14 cellular contexts compared by ENCODE assay signal in the genomic region with DNA sequence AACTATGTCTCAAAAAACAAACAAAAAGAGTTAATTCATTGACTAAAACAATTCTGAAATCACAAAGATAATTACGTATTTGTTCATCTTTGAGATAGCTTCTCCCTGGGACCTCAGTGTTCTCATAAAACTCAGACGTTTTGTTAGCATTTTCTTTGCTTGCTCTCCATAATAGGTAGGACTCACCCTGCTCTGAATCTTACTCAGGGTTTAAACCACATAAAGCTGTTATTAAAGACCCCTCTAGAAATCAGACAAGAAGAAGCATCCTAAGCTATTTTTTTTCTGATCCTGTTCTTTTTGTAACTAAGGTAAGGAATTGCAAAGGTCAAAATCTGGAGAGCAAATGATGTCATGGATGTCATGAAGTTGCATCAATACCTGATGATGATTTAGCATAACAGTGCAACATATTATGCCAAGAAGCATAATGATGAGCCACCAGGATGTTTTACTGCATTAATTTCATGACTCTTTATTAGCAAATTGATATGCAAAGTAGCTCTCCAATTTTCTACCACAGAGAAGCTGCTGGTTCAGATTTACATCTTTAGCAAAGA. TPM values are rescaled to one million over a fixed set of nuclear protein-coding genes. Genes with fewer than 3 reads are reported as not detected.
DNase-seq lines count a peak whose midpoint lies in the region; TF ChIP-seq lines count a peak whose summit lies in the region.
"Had no signal": no experiment of that assay in that cellular context is flagged by ENCODE, and none has a peak within 500 bp of the region (broad histone marks: within the 10 kb centered on the region; RNA-seq: fewer than 3 reads in every experiment).

No MANE protein-coding gene starts in this region.

- peak overlapping the region; percentile 47 for H3K4me3 Mint-ChIP-seq in activated naive CD4-positive, alpha-beta T cell treated with anti-CD3 and anti-CD28 coated beads, Interleukin-2, amount 50 U/mL, for 24 hours
- peak overlapping the region; percentile 30 for H3K4me3 Mint-ChIP-seq in activated T-helper 1 cell treated with anti-CD3 and anti-CD28 coated beads, Interleukin-12 subunit alpha, Interleukin-12 subunit beta, Interleukin-2, Interleukin-4 antibody, amounts not matched to agents 30 ng/mL and 10 ng/mL and 1 ng/mL, durations not matched to agents 14 hours and 24 hours and 36 hours
- H3K4me3 Mint-ChIP-seq in immature natural killer cell (peak overlapping the region in 3 of 5 donors; percentile 21 to 35 (median 33)), type B pancreatic cell (peak overlapping the region; percentile 32)

- no peak for DNase-seq in activated naive CD4-positive, alpha-beta T cell (lab: John Stamatoyannopoulos, UW)
- no peak for DNase-seq in activated T-helper 1 cell treated with anti-CD3 and anti-CD28 coated beads, Interleukin-12 subunit alpha, Interleukin-12 subunit beta, Interleukin-2, Interleukin-4 antibody, amounts not matched to agents 30 ng/mL and 10 ng/mL and 1 ng/mL, durations not matched to agents 14 hours and 24 hours and 36 hours (ENCODE audit: low spot score)
- DNase-seq in immature natural killer cell: no peak
- no peak for DNase-seq in type B pancreatic cell (ENCODE audit: extremely low spot score, unreplicated experiment)
- no peak for DNase-seq in effector CD4-positive, alpha-beta T cell
- no peak for DNase-seq in dermis blood vessel endothelial cell
- DNase-seq in NCI-H146 (lab: John Stamatoyannopoulos, UW): no peak
- DNase-seq: activated CD4-positive, alpha-beta memory T cell treated with anti-CD3 and anti-CD28 coated beads for 36 hours; esophagus squamous epithelium; H7; MM.1S; NCI-H446 treated with DMSO at 0.1 percent for 48 hours; SJCRH30 had no signal

- intact Hi-C loops in activated T-helper 1 cell treated with anti-CD3 and anti-CD28 coated beads, Interleukin-12 subunit alpha, Interleukin-12 subunit beta, Interleukin-2, Interleukin-4 antibody, amounts not matched to agents 30 ng/mL and 10 ng/mL and 1 ng/mL, durations not matched to agents 14 hours and 24 hours and 36 hours (cut with micrococcal nuclease): loop anchor here (5.0 kb wide), 2 partner anchors 113 to 518 kb away; a partner anchor contains a TSS

- H3K36me3 Mint-ChIP-seq in activated naive CD4-positive, alpha-beta T cell treated with anti-CD3 and anti-CD28 coated beads, Interleukin-2, amount 50 U/mL, for 24 hours: peaks cover 1% of the 10 kb centered on the region
- peaks cover 7% of the 10 kb centered on the region for H3K36me3 Mint-ChIP-seq in activated T-helper 1 cell treated with anti-CD3 and anti-CD28 coated beads, Interleukin-12 subunit alpha, Interleukin-12 subunit beta, Interleukin-2, Interleukin-4 antibody, amounts not matched to agents 30 ng/mL and 10 ng/mL and 1 ng/mL, durations not matched to agents 14 hours and 24 hours and 36 hours (ENCODE audit: low read depth)
- H3K36me3 Mint-ChIP-seq in immature natural killer cell (no peaks in the 10 kb centered on the region), type B pancreatic cell (no peaks in the 10 kb centered on the region)

- H3K27me3 Mint-ChIP-seq in activated naive CD4-positive, alpha-beta T cell treated with anti-CD3 and anti-CD28 coated beads, Interleukin-2, amount 50 U/mL, for 24 hours: no peaks in the 10 kb centered on the region
- no peaks in the 10 kb centered on the region for H3K27me3 Mint-ChIP-seq in activated T-helper 1 cell treated with anti-CD3 and anti-CD28 coated beads, Interleukin-12 subunit alpha, Interleukin-12 subunit beta, Interleukin-2, Interleukin-4 antibody, amounts not matched to agents 30 ng/mL and 10 ng/mL and 1 ng/mL, durations not matched to agents 14 hours and 24 hours and 36 hours (ENCODE audit: insufficient read depth)
- H3K27me3 Mint-ChIP-seq in immature natural killer cell (ENCODE audit: low read depth in 3 of 3) (peaks cover 0 to 7% (median 7%) of the 10 kb centered on the region in 3 donors), type B pancreatic cell (no peaks in the 10 kb centered on the region)
- H3K27me3 Mint-ChIP-seq: activated CD4-positive, alpha-beta memory T cell treated with anti-CD3 and anti-CD28 coated beads for 36 hours had no signal

- peaks cover 49% of the 10 kb centered on the region for H3K4me1 Mint-ChIP-seq in activated naive CD4-positive, alpha-beta T cell treated with anti-CD3 and anti-CD28 coated beads, Interleukin-2, amount 50 U/mL, for 24 hours
- H3K4me1 Mint-ChIP-seq in activated T-helper 1 cell treated with anti-CD3 and anti-CD28 coated beads, Interleukin-12 subunit alpha, Interleukin-12 subunit beta, Interleukin-2, Interleukin-4 antibody, amounts not matched to agents 30 ng/mL and 10 ng/mL and 1 ng/mL, durations not matched to agents 14 hours and 24 hours and 36 hours (ENCODE audit: low read depth): peaks cover 29% of the 10 kb centered on the region
- H3K4me1 Mint-ChIP-seq in immature natural killer cell: peaks cover 37 to 45% of the 10 kb centered on the region in 2 donors
- H3K4me1 Mint-ChIP-seq in type B pancreatic cell (ENCODE audit: unreplicated experiment): peaks cover 16% of the 10 kb centered on the region

- no peak overlapping the region for H3K27ac Mint-ChIP-seq in activated naive CD4-positive, alpha-beta T cell treated with anti-CD3 and anti-CD28 coated beads, Interleukin-2, amount 50 U/mL, for 24 hours
- no peak overlapping the region for H3K27ac Mint-ChIP-seq in activated T-helper 1 cell treated with anti-CD3 and anti-CD28 coated beads, Interleukin-12 subunit alpha, Interleukin-12 subunit beta, Interleukin-2, Interleukin-4 antibody, amounts not matched to agents 30 ng/mL and 10 ng/mL and 1 ng/mL, durations not matched to agents 14 hours and 24 hours and 36 hours
- H3K27ac Mint-ChIP-seq in immature natural killer cell (peak overlapping the region in 1 of 6 donors; percentile 42), type B pancreatic cell (peak overlapping the region; percentile 0)

- no peaks in the 10 kb centered on the region for H3K9me3 Mint-ChIP-seq in activated naive CD4-positive, alpha-beta T cell treated with anti-CD3 and anti-CD28 coated beads, Interleukin-2, amount 50 U/mL, for 24 hours
- H3K9me3 Mint-ChIP-seq in activated T-helper 1 cell treated with anti-CD3 and anti-CD28 coated beads, Interleukin-12 subunit alpha, Interleukin-12 subunit beta, Interleukin-2, Interleukin-4 antibody, amounts not matched to agents 30 ng/mL and 10 ng/mL and 1 ng/mL, durations not matched to agents 14 hours and 24 hours and 36 hours: no peaks in the 10 kb centered on the region
- H3K9me3 Mint-ChIP-seq in immature natural killer cell (no peaks in the 10 kb centered on the region), type B pancreatic cell (no peaks in the 10 kb centered on the region)
- H3K9me3 Mint-ChIP-seq: activated CD4-positive, alpha-beta memory T cell treated with anti-CD3 and anti-CD28 coated beads for 36 hours had no signal

- no peak for TF ChIP-seq CTCF in type B pancreatic cell (conservative IDR thresholded peaks at IDR 0.05)

RNA-seq across cellular contexts. Expression of a gene that starts 2.4 kb away (rescaled TPM):
- total RNA-seq in activated T-helper 1 cell treated with anti-CD3 and anti-CD28 coated beads, Interleukin-12 subunit alpha, Interleukin-12 subunit beta, Interleukin-2, Interleukin-4 antibody, amounts not matched to agents 30 ng/mL and 10 ng/mL and 1 ng/mL, durations not matched to agents 14 hours and 24 hours and 36 hours: 17.1 and 19.1 TPM in 2 replicates
- polyA plus RNA-seq in immature natural killer cell: 10 to 100 TPM; 12.2 to 26.2 (median 24.7) TPM
- total RNA-seq in type B pancreatic cell (ENCODE audit: low replicate concordance): 18.4 and 19.0 TPM in 2 replicates
- 14.0 and 15.8 TPM in 2 replicates for total RNA-seq in dermis blood vessel endothelial cell

RNA-seq across cellular contexts. Expression of a gene that starts 17.1 kb away (rescaled TPM):
- 212 and 216 TPM in 2 replicates for total RNA-seq in activated T-helper 1 cell treated with anti-CD3 and anti-CD28 coated beads, Interleukin-12 subunit alpha, Interleukin-12 subunit beta, Interleukin-2, Interleukin-4 antibody, amounts not matched to agents 30 ng/mL and 10 ng/mL and 1 ng/mL, durations not matched to agents 14 hours and 24 hours and 36 hours
- polyA plus RNA-seq in immature natural killer cell: 10 to 100 TPM; 55.8 to 81.5 (median 80.7) TPM
- 127 and 140 TPM in 2 replicates for total RNA-seq in type B pancreatic cell (ENCODE audit: low replicate concordance)
- total RNA-seq in dermis blood vessel endothelial cell: 23.5 and 48.7 TPM in 2 replicates
